Comparison of ENCODE assay signal across 8 cellular contexts in the genomic region with DNA sequence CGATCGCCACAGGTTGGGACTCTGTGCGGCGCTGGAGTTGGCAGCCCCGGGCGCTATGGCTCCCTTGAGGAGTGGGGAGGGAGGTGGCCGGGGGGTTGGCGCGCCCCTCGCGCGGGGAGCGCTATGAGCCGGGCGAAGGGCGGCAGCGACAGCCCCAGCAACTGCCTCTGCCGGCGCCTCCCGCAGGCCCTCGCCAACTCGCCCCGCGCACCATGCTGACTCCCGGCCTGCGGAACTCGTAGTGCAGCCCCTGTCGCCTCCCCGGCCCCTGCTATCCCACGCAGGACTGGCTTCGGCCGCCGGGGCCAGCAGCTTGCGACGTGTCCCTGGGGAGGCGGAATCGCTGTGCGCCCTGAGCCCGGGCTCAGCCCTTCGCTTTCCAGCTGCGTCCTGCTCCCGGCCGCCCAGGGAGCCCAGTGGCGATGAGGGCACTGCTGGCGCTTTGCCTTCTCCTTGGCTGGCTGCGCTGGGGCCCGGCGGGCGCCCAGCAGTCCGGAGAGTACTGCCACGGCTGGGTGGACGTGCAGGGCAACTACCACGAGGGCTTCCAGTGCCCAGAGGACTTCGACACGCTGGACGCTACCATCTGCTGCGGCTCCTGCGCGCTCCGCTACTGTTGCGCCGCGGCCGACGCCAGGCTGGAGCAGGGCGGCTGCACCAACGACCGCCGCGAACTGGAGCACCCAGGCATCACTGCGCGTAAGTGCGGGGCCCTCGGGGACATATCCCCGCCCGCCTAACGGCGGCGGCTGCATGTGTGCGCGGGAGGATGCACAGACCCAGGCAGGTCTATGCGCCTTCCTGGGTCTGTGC. TPM values are rescaled to one million over a fixed set of nuclear protein-coding genes. Genes with fewer than 3 reads are reported as not detected.
DNase-seq lines count a peak whose midpoint lies in the region; ATAC-seq and TF ChIP-seq lines count a peak whose summit lies in the region.

No MANE protein-coding gene starts in this region.

- H3K36me3 ChIP-seq in Peyer's patch (no peaks in the 10 kb centered on the region), aorta (ENCODE audit: control insufficient read depth in 1 of 2, insufficient read depth in 2 of 2, low read length in 1 of 2) (no peaks in the 10 kb centered on the region)
- no peaks in the 10 kb centered on the region for H3K36me3 ChIP-seq in effector memory CD4-positive, alpha-beta T cell (ENCODE audit: control insufficient read depth, insufficient read depth, low read length)

- intact Hi-C loops in aorta (cut with DNase I): no loop called here

- peak overlapping the region; percentile 33 to 57 (median 52) for H3K4me3 ChIP-seq in Peyer's patch
- H3K4me3 ChIP-seq in effector memory CD4-positive, alpha-beta T cell (ENCODE audit: insufficient read depth, low read depth, low read length, poor library complexity, severe bottlenecking): peak overlapping the region; percentile 48
- H3K4me3 ChIP-seq in mononuclear cell (ENCODE audit: low read length): peak overlapping the region; percentile 18
- H3K4me3 ChIP-seq in aorta (ENCODE audit: low read length in 2 of 2): peak overlapping the region; percentile 20 to 27

- peak overlapping the region; percentile 21 to 66 (median 34) for H3K27ac ChIP-seq in Peyer's patch
- no peak overlapping the region for H3K27ac ChIP-seq in effector memory CD4-positive, alpha-beta T cell (ENCODE audit: insufficient read depth, low read length, poor library complexity, severe bottlenecking)
- no peak overlapping the region for H3K27ac ChIP-seq in aorta (ENCODE audit: low read depth in 1 of 2, low read length in 2 of 2)

- H3K27me3 ChIP-seq in Peyer's patch: peaks cover 0 to 18% of the 10 kb centered on the region in 2 donors
- peaks cover 14% of the 10 kb centered on the region for H3K27me3 ChIP-seq in effector memory CD4-positive, alpha-beta T cell (replicated peaks; ENCODE audit: control insufficient read depth, insufficient read depth, low read length, poor library complexity, severe bottlenecking)
- H3K27me3 ChIP-seq in mononuclear cell (ENCODE audit: insufficient read depth, low read length): peaks cover 72% of the 10 kb centered on the region
- peaks cover 0 to 3% of the 10 kb centered on the region in 2 donors for H3K27me3 ChIP-seq in aorta (ENCODE audit: control insufficient read depth in 1 of 2, insufficient read depth in 2 of 2, low read length in 1 of 2)

- no peak for TF ChIP-seq POLR2A in Peyer's patch (IDR thresholded peaks at IDR 0.05)

- peaks cover 0 to 29% (median 11%) of the 10 kb centered on the region in 4 donors for H3K4me1 ChIP-seq in Peyer's patch
- peaks cover 17% of the 10 kb centered on the region for H3K4me1 ChIP-seq in effector memory CD4-positive, alpha-beta T cell (ENCODE audit: control insufficient read depth, insufficient read depth, low read length, poor library complexity, severe bottlenecking)
- peaks cover 27% of the 10 kb centered on the region for H3K4me1 ChIP-seq in mononuclear cell (ENCODE audit: insufficient read depth, low read length)
- H3K4me1 ChIP-seq in aorta (ENCODE audit: control insufficient read depth in 1 of 2, insufficient read depth in 2 of 2, low read length in 2 of 2): no peaks in the 10 kb centered on the region

- TF ChIP-seq CTCF in Peyer's patch (IDR thresholded peaks at IDR 0.05): no peak

- DNase-seq in NCI-H1694 treated with DMSO at 0.1 percent for 48 hours (lab: John Stamatoyannopoulos, UW) (peak; percentile 2), NCI-H1694 (lab: John Stamatoyannopoulos, UW) (no peak), Peyer's patch (peak in 1 of 3 donors; percentile 53), aorta (peak in 1 of 2 donors; percentile 50), DMS153 treated with DMSO at 0.1 percent for 48 hours (lab: John Stamatoyannopoulos, UW; ENCODE audit: unreplicated experiment) (no peak)
- no peak for DNase-seq in effector memory CD4-positive, alpha-beta T cell

- WGBS in aorta, 2 donors: 0% methylated on average over 60 to 82 of the region's 82 CpGs

- H3K9me3 ChIP-seq in Peyer's patch: no peaks in the 10 kb centered on the region
- H3K9me3 ChIP-seq in effector memory CD4-positive, alpha-beta T cell (ENCODE audit: control insufficient read depth, low read length): no peaks in the 10 kb centered on the region
- H3K9me3 ChIP-seq in mononuclear cell (ENCODE audit: low read depth, low read length): no peaks in the 10 kb centered on the region
- no peaks in the 10 kb centered on the region for H3K9me3 ChIP-seq in aorta (ENCODE audit: control insufficient read depth, low read length)

- ATAC-seq in HG02588 (IDR thresholded peaks at IDR 0.05; ENCODE audit: unreplicated experiment): peak; percentile 44
- ATAC-seq in aorta (ENCODE audit: low FRiP score): peak; percentile 68

RNA-seq across cellular contexts. Expression of a gene that starts 0.6 kb away (rescaled TPM):
- total RNA-seq in Peyer's patch (1 to 10 TPM; 1.2 to 5.8 (median 1.5) TPM), mononuclear cell (not detected), aorta (1 to 10 TPM; 2.1 to 5.5 TPM)
- polyA plus RNA-seq in aorta: 1 to 10 TPM; 3.3 to 3.6 TPM

Comparison
In these comparisons a context has a peak if more than half of its experiments do, and no peak if none do; other contexts are left out.
1. H3K27ac ChIP-seq: peak in Peyer's patch (4 of 4); none in effector memory CD4-positive, alpha-beta T cell (single experiment) and aorta (0 of 2).
2. Peak in every context shown above with its lines, with median percentiles within 50 percentile points of each other: H3K4me3 ChIP-seq.